18 cellular contexts compared by ENCODE assay signal in the genomic region with DNA sequence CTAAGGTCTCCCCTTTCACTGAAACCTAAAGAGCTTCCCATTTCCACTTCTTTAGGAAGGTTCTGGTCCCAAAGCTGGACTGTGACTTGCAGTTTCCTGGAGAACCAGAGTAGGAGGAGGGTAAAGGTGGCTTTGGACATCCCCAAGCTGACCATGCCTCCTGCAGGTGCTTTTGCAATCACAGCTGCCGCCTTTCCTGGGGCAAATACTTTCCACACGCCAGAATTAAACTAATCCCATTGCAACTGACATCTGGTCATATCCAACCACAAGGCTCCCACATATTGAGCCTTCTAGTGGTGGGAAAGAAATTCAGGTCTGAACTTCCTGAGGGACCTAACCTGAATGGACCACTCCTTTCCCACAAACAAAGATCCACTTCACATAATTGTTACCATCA.
"Had no signal": no experiment of that assay in that cellular context is flagged by ENCODE, and none has a peak within 500 bp of the region (broad histone marks: within the 10 kb centered on the region; RNA-seq: fewer than 3 reads in every experiment).

No MANE protein-coding gene starts in this region.

- H3K79me2 ChIP-seq: hepatocyte had no signal

- H3K27me3 ChIP-seq: colonic mucosa, esophagus squamous epithelium, spleen had no signal

- H3K9me3 ChIP-seq: colonic mucosa, esophagus squamous epithelium, spleen, stomach, thoracic aorta, transverse colon had no signal

- H2AFZ ChIP-seq: hepatocyte had no signal

- H3K4me3 ChIP-seq: colonic mucosa, esophagus squamous epithelium, hepatocyte, spleen, stomach, thoracic aorta, transverse colon had no signal

- H3K4me2 ChIP-seq: hepatocyte had no signal

- H3K4me1 ChIP-seq: colonic mucosa, stomach, transverse colon had no signal

- ATAC-seq: naive thymus-derived CD4-positive, alpha-beta T cell had no signal

- DNase-seq: cerebellar nuclear complex; dermis blood vessel endothelial cell; esophagus squamous epithelium; foreskin fibroblast; kidney; naive thymus-derived CD4-positive, alpha-beta T cell; nephron progenitor cell; right cardiac atrium; spleen; stimulated activated CD4-positive, alpha-beta T cell treated with anti-CD3 and anti-CD28 coated beads, Interleukin-15, amount 100 ng/mL, for 24 hours; stimulated activated CD4-positive, alpha-beta T cell treated with anti-CD3 and anti-CD28 coated beads, Interleukin-1b, Interleukin-23, amount 100 ng/mL, for 48 hours; stimulated activated CD4-positive, alpha-beta T cell treated with anti-CD3 and anti-CD28 coated beads, Interleukin-4, amount 100 ng/mL, for 24 hours; stimulated activated naive CD4-positive, alpha-beta T cell; stomach; transverse colon had no signal

- H3K36me3 ChIP-seq: colonic mucosa, esophagus squamous epithelium, spleen, stomach, thoracic aorta, transverse colon had no signal

- H3K27ac ChIP-seq: colonic mucosa, esophagus squamous epithelium, hepatocyte, spleen, stomach, thoracic aorta, transverse colon had no signal
